ENCODE assay signal across 14 cellular contexts in the genomic region with DNA sequence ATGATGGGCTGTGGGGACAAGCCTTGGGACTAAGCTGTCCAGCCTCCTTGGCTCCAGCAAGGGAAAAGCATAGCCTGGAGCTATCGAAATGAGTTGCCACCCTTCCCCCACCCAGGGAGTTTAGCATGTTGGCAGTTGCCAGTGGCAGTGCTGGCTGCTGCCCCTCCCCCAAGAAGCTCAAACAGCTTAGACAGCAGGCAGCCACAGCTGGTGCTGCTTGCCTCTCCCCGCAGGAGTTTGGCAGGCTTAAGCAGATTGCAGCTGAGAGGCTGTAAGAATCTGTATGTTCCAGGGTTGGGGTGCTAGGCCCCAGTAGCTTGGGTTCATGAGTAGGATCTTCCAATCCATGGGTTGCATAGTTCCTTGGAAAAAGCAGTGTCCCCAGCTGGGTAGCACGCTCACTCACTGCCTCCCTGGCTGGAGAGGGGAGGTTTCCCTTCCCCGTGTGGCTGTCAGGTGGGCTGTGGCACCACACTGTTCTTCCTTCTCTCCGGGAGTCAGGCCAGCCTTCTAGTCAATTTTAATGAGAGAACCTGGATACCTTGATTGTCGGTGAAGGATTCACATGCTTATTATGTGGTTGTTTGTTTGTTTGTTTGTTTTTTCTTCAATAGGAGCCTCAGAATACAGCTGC.
DNase-seq lines count a peak whose midpoint lies in the region; ATAC-seq and TF ChIP-seq lines count a peak whose summit lies in the region.
"Had no signal": no experiment of that assay in that cellular context is flagged by ENCODE, and none has a peak within 500 bp of the region (broad histone marks: within the 10 kb centered on the region; RNA-seq: fewer than 3 reads in every experiment).

No MANE protein-coding gene starts in this region.

- peaks cover 10% of the 10 kb centered on the region for H3K9me3 Mint-ChIP-seq in glutamatergic neuron (ENCODE audit: unreplicated experiment)

- peak overlapping the region; percentile 54 for H3K4me3 Mint-ChIP-seq in glutamatergic neuron (ENCODE audit: unreplicated experiment)

- peaks cover 2% of the 10 kb centered on the region for H3K4me1 ChIP-seq in NT2/D1 (ENCODE audit: insufficient read depth, insufficient read length)
- no peaks in the 10 kb centered on the region for H3K4me1 ChIP-seq in sigmoid colon
- H3K4me1 ChIP-seq: gastroesophageal sphincter, right lobe of liver had no signal

- H3K9ac ChIP-seq in NT2/D1 (ENCODE audit: insufficient read length, low read depth) = no peak overlapping the region

- H3K27me3 Mint-ChIP-seq in glutamatergic neuron (ENCODE audit: unreplicated experiment) = peaks cover 8% of the 10 kb centered on the region

- DNase-seq in NCI-H146 (lab: John Stamatoyannopoulos, UW) = peak; percentile 24
- no peak for DNase-seq in NCI-H146 treated with DMSO at 0.1 percent for 48 hours (lab: John Stamatoyannopoulos, UW; ENCODE audit: unreplicated experiment)
- DNase-seq in NT2/D1 (ENCODE audit: low read depth, low spot score) = peak; percentile 79
- peak; percentile 82 for DNase-seq in glutamatergic neuron
- peak; percentile 17 for DNase-seq in smooth muscle cell of the brain vasculature (ENCODE audit: low read depth, low spot score)
- DNase-seq in sigmoid colon = no peak
- DNase-seq: activated CD8-positive, alpha-beta memory T cell treated with anti-CD3 and anti-CD28 coated beads, Interleukin-2, amount 50 U/mL, for 4 hours; NCI-H2227 treated with DMSO at 0.1 percent for 48 hours; right lobe of liver; T-helper 2 cell had no signal

- peak overlapping the region; percentile 93 for H3K27ac Mint-ChIP-seq in glutamatergic neuron (ENCODE audit: unreplicated experiment)

- whole genome bisulfite sequencing in sigmoid colon, 2 donors = 47 to 50% methylated on average over 6 of the region's 6 CpGs

- peaks cover 35% of the 10 kb centered on the region for H3K4me1 Mint-ChIP-seq in glutamatergic neuron (ENCODE audit: low read depth, unreplicated experiment)

- H3K36me3 ChIP-seq in NT2/D1 (ENCODE audit: insufficient read depth, insufficient read length, low read length) (no peaks in the 10 kb centered on the region), sigmoid colon (no peaks in the 10 kb centered on the region)
- H3K36me3 ChIP-seq: gastroesophageal sphincter, right lobe of liver had no signal

- TF ChIP-seq POLR2A in sigmoid colon (IDR thresholded peaks at IDR 0.05) = no peak

- H3K27ac ChIP-seq in sigmoid colon = no peak overlapping the region
- H3K27ac ChIP-seq: gastroesophageal sphincter, HL-60, right lobe of liver had no signal

- H3K27me3 ChIP-seq in NT2/D1 (ENCODE audit: insufficient read depth, insufficient read length) (no peaks in the 10 kb centered on the region), sigmoid colon (no peaks in the 10 kb centered on the region)
- H3K27me3 ChIP-seq: gastroesophageal sphincter, right lobe of liver had no signal

- intact Hi-C loops in sigmoid colon (cut with DNase I) = no loop called here

- H3K4me3 ChIP-seq in NT2/D1 (ENCODE audit: insufficient read length, low read depth) = no peak overlapping the region
- no peak overlapping the region for H3K4me3 ChIP-seq in sigmoid colon
- H3K4me3 ChIP-seq: gastroesophageal sphincter, right lobe of liver had no signal

- no peak for TF ChIP-seq EP300 in sigmoid colon (IDR thresholded peaks at IDR 0.05)

- ATAC-seq in GM18870 (IDR thresholded peaks at IDR 0.05; ENCODE audit: unreplicated experiment) (no peak), GM21515 (IDR thresholded peaks at IDR 0.05; ENCODE audit: unreplicated experiment) (no peak)
- ATAC-seq: gastroesophageal sphincter, right lobe of liver had no signal

- H3K9me3 ChIP-seq in NT2/D1 (ENCODE audit: insufficient read depth, low read length) = no peaks in the 10 kb centered on the region
- H3K9me3 ChIP-seq in sigmoid colon = peaks cover 0 to 3% (median 0%) of the 10 kb centered on the region in 4 donors
- H3K9me3 ChIP-seq: right lobe of liver had no signal

- TF ChIP-seq CTCF in glutamatergic neuron (IDR thresholded peaks at IDR 0.05; ENCODE audit: partially characterized antibody, unreplicated experiment) (no peak), sigmoid colon (IDR thresholded peaks at IDR 0.05) (no peak)

- H3K36me3 Mint-ChIP-seq in glutamatergic neuron (ENCODE audit: unreplicated experiment) = peaks cover 18% of the 10 kb centered on the region

Comparison
In these comparisons a context has a peak if more than half of its experiments do, and no peak if none do; other contexts are left out.
1. DNase-seq: peak in NCI-H146 (single experiment), NT2/D1 (single experiment), glutamatergic neuron (single experiment) and smooth muscle cell of the brain vasculature (single experiment); none in NCI-H146 treated with DMSO at 0.1 percent for 48 hours (single experiment) and sigmoid colon (single experiment).